ENCODE assay signal across 8 cellular contexts in genomic region chr9:133609311-133610098, GRCh38. TPM values are rescaled to one million over a fixed set of nuclear protein-coding genes. Genes with fewer than 3 reads are reported as not detected.
A peak's percentile ranks its signal among the peaks of the same experiment; 100 is the strongest.
DNase-seq lines count a peak whose midpoint lies in the region; ATAC-seq, FAIRE-seq and TF ChIP-seq lines count a peak whose summit lies in the region.

Gene FAM163B (minus strand): TSS chr9:133609389. CDS start chr9:133580223, 29,166 bp downstream.

- FAIRE-seq in D721Med (lab: Jason Lieb, UNC) (no peak), urothelium cell line (lab: Jason Lieb, UNC) (no peak), RCC 7860 (lab: Jason Lieb, UNC) (no peak)

- ATAC-seq in T-helper 17 cell (peak; percentile 32), GM19397 (IDR thresholded peaks at IDR 0.05; ENCODE audit: unreplicated experiment) (no peak)
- no peak for ATAC-seq in effector memory CD8-positive, alpha-beta T cell (replicated peaks)

- no peaks in the 10 kb centered on the region for H3K36me3 Mint-ChIP-seq in T-helper 17 cell (ENCODE audit: low read depth)
- no peaks in the 10 kb centered on the region for H3K36me3 Mint-ChIP-seq in mesothelial cell of epicardium
- no peaks in the 10 kb centered on the region for H3K36me3 Mint-ChIP-seq in effector memory CD8-positive, alpha-beta T cell (ENCODE audit: insufficient read depth)

- H3K27ac ChIP-seq in cingulate gyrus (ENCODE audit: low read depth, low read length) = peak within 1 kb of the TSS; percentile 70

- H3K4me3 Mint-ChIP-seq in T-helper 17 cell (peak within 1 kb of the TSS; percentile 19), mesothelial cell of epicardium (peak within 1 kb of the TSS; percentile 31)
- peak within 1 kb of the TSS in 1 of 2 donors; percentile 5 for H3K4me3 Mint-ChIP-seq in effector memory CD8-positive, alpha-beta T cell

- no peak for TF ChIP-seq CTCF in D721Med (IDR thresholded peaks at IDR 0.05; ENCODE audit: insufficient read depth, missing control alignments)
- TF ChIP-seq CTCF in mesothelial cell of epicardium (IDR thresholded peaks at IDR 0.05; ENCODE audit: unreplicated experiment) = no peak

- H3K27me3 Mint-ChIP-seq in T-helper 17 cell = peaks cover 76% of the 10 kb centered on the region
- peaks cover 92% of the 10 kb centered on the region for H3K27me3 Mint-ChIP-seq in mesothelial cell of epicardium (ENCODE audit: low read depth)
- H3K27me3 Mint-ChIP-seq in effector memory CD8-positive, alpha-beta T cell = peaks cover 71 to 94% of the 10 kb centered on the region in 2 donors

- no peaks in the 10 kb centered on the region for H3K9me3 Mint-ChIP-seq in mesothelial cell of epicardium
- H3K9me3 Mint-ChIP-seq in effector memory CD8-positive, alpha-beta T cell = no peaks in the 10 kb centered on the region

- H3K4me1 Mint-ChIP-seq in T-helper 17 cell (peaks cover 5% of the 10 kb centered on the region), mesothelial cell of epicardium (no peaks in the 10 kb centered on the region)
- peaks cover 0 to 5% of the 10 kb centered on the region in 2 donors for H3K4me1 Mint-ChIP-seq in effector memory CD8-positive, alpha-beta T cell (ENCODE audit: low read depth in 2 of 2)

- no peaks in the 10 kb centered on the region for H3K9me3 ChIP-seq in T-helper 17 cell (ENCODE audit: control insufficient read depth, low read length, poor library complexity, severe bottlenecking)

- DNase-seq in D721Med (ENCODE audit: insufficient read length, low spot score) (peak; percentile 50), T-helper 17 cell (peak in 1 of 3 donors; percentile 20), mesothelial cell of epicardium (ENCODE audit: low spot score in 2 of 2, unreplicated experiment in 2 of 2) (peak; percentile 78 to 89), urothelium cell line (ENCODE audit: low spot score) (peak; percentile 89), RCC 7860 (ENCODE audit: low spot score) (no peak)
- DNase-seq in effector memory CD8-positive, alpha-beta T cell = no peak

- H3K27ac Mint-ChIP-seq in T-helper 17 cell (no peak within 1 kb of the TSS), mesothelial cell of epicardium (no peak within 1 kb of the TSS)
- no peak within 1 kb of the TSS for H3K27ac Mint-ChIP-seq in effector memory CD8-positive, alpha-beta T cell

RNA-seq across cellular contexts. Expression of gene FAM163B, which starts in this region (rescaled TPM):
- total RNA-seq in T-helper 17 cell = not detected
- 0.22 to 0.72 TPM (median 0.72 TPM) in 3 replicates for total RNA-seq in mesothelial cell of epicardium

Comparison
In these comparisons a context has a peak if more than half of its experiments do, and no peak if none do; other contexts are left out.
1. Peak in ATAC-seq in T-helper 17 cell; RNA of the gene not detected or under 1 TPM.
2. Peak in DNase-seq in mesothelial cell of epicardium; RNA of the gene not detected or under 1 TPM.
3. DNase-seq: peak in D721Med (single experiment) and urothelium cell line (single experiment); none in effector memory CD8-positive, alpha-beta T cell (0 of 3) and RCC 7860 (single experiment).